In genomic region chr1:7069888-7070287, GRCh38 we compare ENCODE assay signal across 1 cellular context.
TF ChIP-seq lines count a peak whose summit lies in the region.

No MANE protein-coding gene starts in this region.

TF ChIP-seq in GM23338, 12 proteins besides CTCF, POLR2A, EP300 and RAD21 (continued from another document):
- no peak for TF ChIP-seq REST (IDR thresholded peaks at IDR 0.05; ENCODE audit: unreplicated experiment)
- TF ChIP-seq ZNF331 (CRISPR knock-in tag; IDR thresholded peaks at IDR 0.05; ENCODE audit: low read depth): no peak
- no peak for TF ChIP-seq NANOG (IDR thresholded peaks at IDR 0.05; ENCODE audit: borderline replicate concordance)
